ENCODE assay signal across 8 cellular contexts in the genomic region with DNA sequence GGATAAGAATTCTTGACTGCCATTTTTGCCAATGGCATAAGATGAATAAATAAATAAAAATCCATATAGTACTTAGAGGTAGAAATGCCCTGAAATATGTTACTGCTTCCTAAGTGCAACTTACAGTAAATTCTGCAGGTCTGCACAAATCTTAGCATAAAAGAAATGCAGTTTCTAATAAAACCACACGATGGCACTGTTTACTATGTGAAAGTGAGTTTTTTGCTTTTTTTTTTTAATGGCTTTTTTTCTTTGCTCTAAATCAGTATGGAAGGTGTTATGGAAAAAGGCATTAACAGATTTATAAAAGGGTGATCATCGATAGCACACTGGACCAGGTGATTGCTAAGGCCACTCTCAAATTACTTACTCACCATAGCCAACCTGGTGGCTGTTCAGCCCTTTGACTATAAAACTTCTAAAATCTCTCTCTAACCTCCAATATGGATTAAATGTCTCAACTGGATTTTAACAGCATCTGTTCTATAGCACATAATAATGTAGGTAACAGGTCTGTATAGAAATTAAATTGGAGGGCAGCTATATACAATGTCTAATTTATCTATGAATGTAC. TPM values are rescaled to one million over a fixed set of nuclear protein-coding genes. Genes with fewer than 3 reads are reported as not detected.
DNase-seq lines count a peak whose midpoint lies in the region; ATAC-seq and TF ChIP-seq lines count a peak whose summit lies in the region.

No MANE protein-coding gene starts in this region.

- no peak overlapping the region for H3K27ac ChIP-seq in sigmoid colon

- H3K4me3 ChIP-seq in fibroblast of pulmonary artery (replicated peaks; ENCODE audit: low read depth, low read length) (no peak overlapping the region), sigmoid colon (no peak overlapping the region)

- peaks cover 13% of the 10 kb centered on the region for H3K4me1 Mint-ChIP-seq in stimulated activated memory B cell treated with anti-CD40 and anti-IgM and Interleukin-4, amounts not matched to agents 10 μg/mL and 1 μg/mL and 100 μg/mL, for 72 hours
- H3K4me1 Mint-ChIP-seq in activated T-helper 1 cell treated with anti-CD3 and anti-CD28 coated beads, Interleukin-12 subunit alpha, Interleukin-12 subunit beta, Interleukin-2, Interleukin-4 antibody, amounts not matched to agents 30 ng/mL and 10 ng/mL and 1 ng/mL, durations not matched to agents 14 hours and 24 hours and 36 hours (ENCODE audit: low read depth): peaks cover 5% of the 10 kb centered on the region
- H3K4me1 Mint-ChIP-seq in stimulated activated naive CD8-positive, alpha-beta T cell treated with anti-CD3 and anti-CD28 coated beads, Interleukin-15, amount 100 ng/mL, for 72 hours: no peaks in the 10 kb centered on the region

- H3K27me3 ChIP-seq in sigmoid colon: no peaks in the 10 kb centered on the region

- peaks cover 0 to 62% (median 2%) of the 10 kb centered on the region in 4 donors for H3K36me3 ChIP-seq in sigmoid colon

- peak; percentile 48; the same call in 2 of the 3 replicates for ATAC-seq in SK-N-SH treated with all-trans-retinoic acid at 6 μM for 48 hours
- no peak for ATAC-seq in stimulated activated memory B cell treated with anti-CD40 and anti-IgM and Interleukin-4, amounts not matched to agents 10 μg/mL and 1 μg/mL and 100 μg/mL, for 72 hours
- ATAC-seq in stimulated activated naive CD8-positive, alpha-beta T cell treated with anti-CD3 and anti-CD28 coated beads, Interleukin-15, amount 100 ng/mL, for 72 hours: no peak

- no peak overlapping the region for H3K27ac Mint-ChIP-seq in stimulated activated memory B cell treated with anti-CD40 and anti-IgM and Interleukin-4, amounts not matched to agents 10 μg/mL and 1 μg/mL and 100 μg/mL, for 72 hours
- H3K27ac Mint-ChIP-seq in activated T-helper 1 cell treated with anti-CD3 and anti-CD28 coated beads, Interleukin-12 subunit alpha, Interleukin-12 subunit beta, Interleukin-2, Interleukin-4 antibody, amounts not matched to agents 30 ng/mL and 10 ng/mL and 1 ng/mL, durations not matched to agents 14 hours and 24 hours and 36 hours: no peak overlapping the region
- no peak overlapping the region for H3K27ac Mint-ChIP-seq in stimulated activated naive CD8-positive, alpha-beta T cell treated with anti-CD3 and anti-CD28 coated beads, Interleukin-15, amount 100 ng/mL, for 72 hours

- H3K36me3 Mint-ChIP-seq in stimulated activated memory B cell treated with anti-CD40 and anti-IgM and Interleukin-4, amounts not matched to agents 10 μg/mL and 1 μg/mL and 100 μg/mL, for 72 hours: peaks cover 7% of the 10 kb centered on the region
- peaks cover 14% of the 10 kb centered on the region for H3K36me3 Mint-ChIP-seq in activated T-helper 1 cell treated with anti-CD3 and anti-CD28 coated beads, Interleukin-12 subunit alpha, Interleukin-12 subunit beta, Interleukin-2, Interleukin-4 antibody, amounts not matched to agents 30 ng/mL and 10 ng/mL and 1 ng/mL, durations not matched to agents 14 hours and 24 hours and 36 hours (ENCODE audit: low read depth)

- H3K9me3 ChIP-seq in sigmoid colon: no peaks in the 10 kb centered on the region

- peak; percentile 20 for DNase-seq in DMS79 (lab: John Stamatoyannopoulos, UW)
- DNase-seq in KG1 (lab: John Stamatoyannopoulos, UW): peak; percentile 46
- DNase-seq in fibroblast of pulmonary artery (ENCODE audit: low read depth): peak; percentile 70
- DNase-seq in sigmoid colon: no peak
- DNase-seq in activated T-helper 1 cell treated with anti-CD3 and anti-CD28 coated beads, Interleukin-12 subunit alpha, Interleukin-12 subunit beta, Interleukin-2, Interleukin-4 antibody, amounts not matched to agents 30 ng/mL and 10 ng/mL and 1 ng/mL, durations not matched to agents 14 hours and 24 hours and 36 hours (ENCODE audit: low spot score): no peak
- DNase-seq in stimulated activated naive CD8-positive, alpha-beta T cell treated with anti-CD3 and anti-CD28 coated beads, Interleukin-15, amount 100 ng/mL, for 72 hours: no peak

- no peaks in the 10 kb centered on the region for H3K9me3 Mint-ChIP-seq in stimulated activated memory B cell treated with anti-CD40 and anti-IgM and Interleukin-4, amounts not matched to agents 10 μg/mL and 1 μg/mL and 100 μg/mL, for 72 hours
- no peaks in the 10 kb centered on the region for H3K9me3 Mint-ChIP-seq in activated T-helper 1 cell treated with anti-CD3 and anti-CD28 coated beads, Interleukin-12 subunit alpha, Interleukin-12 subunit beta, Interleukin-2, Interleukin-4 antibody, amounts not matched to agents 30 ng/mL and 10 ng/mL and 1 ng/mL, durations not matched to agents 14 hours and 24 hours and 36 hours
- H3K9me3 Mint-ChIP-seq in stimulated activated naive CD8-positive, alpha-beta T cell treated with anti-CD3 and anti-CD28 coated beads, Interleukin-15, amount 100 ng/mL, for 72 hours: no peaks in the 10 kb centered on the region

- WGBS in sigmoid colon, 2 donors: 10 to 17% methylated on average over 2 of the region's 2 CpGs

- no peaks in the 10 kb centered on the region for H3K4me1 ChIP-seq in sigmoid colon

- intact Hi-C loops in sigmoid colon (cut with DNase I): loop anchor here (2.0 kb wide), 1 partner anchor 775 kb away; no protein-coding TSS in a partner anchor
- intact Hi-C loops in activated T-helper 1 cell treated with anti-CD3 and anti-CD28 coated beads, Interleukin-12 subunit alpha, Interleukin-12 subunit beta, Interleukin-2, Interleukin-4 antibody, amounts not matched to agents 30 ng/mL and 10 ng/mL and 1 ng/mL, durations not matched to agents 14 hours and 24 hours and 36 hours (cut with micrococcal nuclease): loop anchor here (1.0 to 5.0 kb wide), 5 partner anchors 45 to 866 kb away; partner anchors contain the start of gene AHI1

- TF ChIP-seq POLR2A in sigmoid colon (IDR thresholded peaks at IDR 0.05): no peak

- peak; percentile 59 for TF ChIP-seq CTCF in fibroblast of pulmonary artery (IDR thresholded peaks at IDR 0.05; ENCODE audit: low read length, missing control alignments)
- peak; percentile 25 to 65 (median 38) for TF ChIP-seq CTCF in sigmoid colon (IDR thresholded peaks at IDR 0.05)

- no peak overlapping the region for H3K4me3 Mint-ChIP-seq in stimulated activated memory B cell treated with anti-CD40 and anti-IgM and Interleukin-4, amounts not matched to agents 10 μg/mL and 1 μg/mL and 100 μg/mL, for 72 hours
- H3K4me3 Mint-ChIP-seq in activated T-helper 1 cell treated with anti-CD3 and anti-CD28 coated beads, Interleukin-12 subunit alpha, Interleukin-12 subunit beta, Interleukin-2, Interleukin-4 antibody, amounts not matched to agents 30 ng/mL and 10 ng/mL and 1 ng/mL, durations not matched to agents 14 hours and 24 hours and 36 hours: no peak overlapping the region
- no peak overlapping the region for H3K4me3 Mint-ChIP-seq in stimulated activated naive CD8-positive, alpha-beta T cell treated with anti-CD3 and anti-CD28 coated beads, Interleukin-15, amount 100 ng/mL, for 72 hours

- H3K27me3 Mint-ChIP-seq in stimulated activated memory B cell treated with anti-CD40 and anti-IgM and Interleukin-4, amounts not matched to agents 10 μg/mL and 1 μg/mL and 100 μg/mL, for 72 hours: no peaks in the 10 kb centered on the region
- H3K27me3 Mint-ChIP-seq in activated T-helper 1 cell treated with anti-CD3 and anti-CD28 coated beads, Interleukin-12 subunit alpha, Interleukin-12 subunit beta, Interleukin-2, Interleukin-4 antibody, amounts not matched to agents 30 ng/mL and 10 ng/mL and 1 ng/mL, durations not matched to agents 14 hours and 24 hours and 36 hours (ENCODE audit: insufficient read depth): no peaks in the 10 kb centered on the region
- no peaks in the 10 kb centered on the region for H3K27me3 Mint-ChIP-seq in stimulated activated naive CD8-positive, alpha-beta T cell treated with anti-CD3 and anti-CD28 coated beads, Interleukin-15, amount 100 ng/mL, for 72 hours

- no peak for TF ChIP-seq EP300 in sigmoid colon (IDR thresholded peaks at IDR 0.05)

TF ChIP-seq in SK-N-SH treated with all-trans-retinoic acid at 6 μM for 48 hours, 23 proteins besides CTCF, POLR2A, EP300 and RAD21:
- no peak for TF ChIP-seq BACH2 (CRISPR knock-in tag; IDR thresholded peaks at IDR 0.05; ENCODE audit: borderline replicate concordance)
- no peak for TF ChIP-seq ZNF565 (CRISPR knock-in tag; conservative IDR thresholded peaks at IDR 0.05; ENCODE audit: low read depth)
- TF ChIP-seq, protein P1, sequence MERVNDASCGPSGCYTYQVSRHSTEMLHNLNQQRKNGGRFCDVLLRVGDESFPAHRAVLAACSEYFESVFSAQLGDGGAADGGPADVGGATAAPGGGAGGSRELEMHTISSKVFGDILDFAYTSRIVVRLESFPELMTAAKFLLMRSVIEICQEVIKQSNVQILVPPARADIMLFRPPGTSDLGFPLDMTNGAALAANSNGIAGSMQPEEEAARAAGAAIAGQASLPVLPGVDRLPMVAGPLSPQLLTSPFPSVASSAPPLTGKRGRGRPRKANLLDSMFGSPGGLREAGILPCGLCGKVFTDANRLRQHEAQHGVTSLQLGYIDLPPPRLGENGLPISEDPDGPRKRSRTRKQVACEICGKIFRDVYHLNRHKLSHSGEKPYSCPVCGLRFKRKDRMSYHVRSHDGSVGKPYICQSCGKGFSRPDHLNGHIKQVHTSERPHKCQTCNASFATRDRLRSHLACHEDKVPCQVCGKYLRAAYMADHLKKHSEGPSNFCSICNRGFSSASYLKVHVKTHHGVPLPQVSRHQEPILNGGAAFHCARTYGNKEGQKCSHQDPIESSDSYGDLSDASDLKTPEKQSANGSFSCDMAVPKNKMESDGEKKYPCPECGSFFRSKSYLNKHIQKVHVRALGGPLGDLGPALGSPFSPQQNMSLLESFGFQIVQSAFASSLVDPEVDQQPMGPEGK (CRISPR knock-in tag; IDR thresholded peaks at IDR 0.05; ENCODE audit: borderline replicate concordance): no peak
- no peak for TF ChIP-seq TOX (CRISPR knock-in tag; IDR thresholded peaks at IDR 0.05; ENCODE audit: borderline replicate concordance)
- TF ChIP-seq, protein P2, sequence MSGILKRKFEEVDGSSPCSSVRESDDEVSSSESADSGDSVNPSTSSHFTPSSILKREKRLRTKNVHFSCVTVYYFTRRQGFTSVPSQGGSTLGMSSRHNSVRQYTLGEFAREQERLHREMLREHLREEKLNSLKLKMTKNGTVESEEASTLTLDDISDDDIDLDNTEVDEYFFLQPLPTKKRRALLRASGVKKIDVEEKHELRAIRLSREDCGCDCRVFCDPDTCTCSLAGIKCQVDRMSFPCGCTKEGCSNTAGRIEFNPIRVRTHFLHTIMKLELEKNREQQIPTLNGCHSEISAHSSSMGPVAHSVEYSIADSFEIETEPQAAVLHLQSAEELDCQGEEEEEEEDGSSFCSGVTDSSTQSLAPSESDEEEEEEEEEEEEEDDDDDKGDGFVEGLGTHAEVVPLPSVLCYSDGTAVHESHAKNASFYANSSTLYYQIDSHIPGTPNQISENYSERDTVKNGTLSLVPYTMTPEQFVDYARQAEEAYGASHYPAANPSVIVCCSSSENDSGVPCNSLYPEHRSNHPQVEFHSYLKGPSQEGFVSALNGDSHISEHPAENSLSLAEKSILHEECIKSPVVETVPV (CRISPR knock-in tag; IDR thresholded peaks at IDR 0.05): no peak

RNA-seq across cellular contexts. Expression of gene AHI1, which starts 45.8 kb away (rescaled TPM):
- 10 to 100 TPM; 25.8 to 47.1 (median 31.6) TPM for total RNA-seq in sigmoid colon
- polyA plus RNA-seq in sigmoid colon: 1 to 10 TPM; 4.2 to 7.1 (median 5.4) TPM
- total RNA-seq in activated T-helper 1 cell treated with anti-CD3 and anti-CD28 coated beads, Interleukin-12 subunit alpha, Interleukin-12 subunit beta, Interleukin-2, Interleukin-4 antibody, amounts not matched to agents 30 ng/mL and 10 ng/mL and 1 ng/mL, durations not matched to agents 14 hours and 24 hours and 36 hours: 142 and 146 TPM in 2 replicates

Comparison
In these comparisons a context has a peak if more than half of its experiments do, and no peak if none do; other contexts are left out.
1. DNase-seq: peak in DMS79 (single experiment), KG1 (single experiment) and fibroblast of pulmonary artery (single experiment); none in sigmoid colon (single experiment), activated T-helper 1 cell treated with anti-CD3 and anti-CD28 coated beads, Interleukin-12 subunit alpha, Interleukin-12 subunit beta, Interleukin-2, Interleukin-4 antibody, amounts not matched to agents 30 ng/mL and 10 ng/mL and 1 ng/mL, durations not matched to agents 14 hours and 24 hours and 36 hours (single experiment) and stimulated activated naive CD8-positive, alpha-beta T cell treated with anti-CD3 and anti-CD28 coated beads, Interleukin-15, amount 100 ng/mL, for 72 hours (0 of 2).